In the genomic region with DNA sequence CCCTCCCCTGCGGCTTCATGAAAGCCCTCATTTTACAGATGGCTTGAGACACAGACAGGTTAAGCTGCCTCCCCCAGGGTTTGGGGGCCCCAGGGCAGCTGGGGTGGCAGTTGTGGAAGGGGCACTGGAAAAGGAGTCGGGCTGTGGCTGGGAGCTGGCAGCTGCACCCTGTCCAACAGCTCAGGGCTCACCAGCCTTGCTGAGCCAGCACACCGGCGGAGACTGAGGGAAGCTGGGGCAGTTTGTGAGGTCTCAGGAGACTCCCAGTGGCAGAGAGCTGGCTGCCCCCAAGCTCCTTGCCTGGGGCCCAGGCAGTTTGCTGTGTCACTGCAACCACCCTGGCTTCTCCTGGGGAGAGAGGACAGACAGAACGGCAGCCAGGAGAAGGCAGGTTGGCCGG, we compare ENCODE assay signal across 17 cellular contexts.
"Had no signal": no experiment of that assay in that cellular context is flagged by ENCODE, and none has a peak within 500 bp of the region (broad histone marks: within the 10 kb centered on the region; RNA-seq: fewer than 3 reads in every experiment).

No MANE protein-coding gene starts in this region.

- FAIRE-seq: islet of Langerhans, pancreas, urothelium cell line had no signal

- H3K27ac ChIP-seq: left ventricle myocardium inferior, neural progenitor cell, pancreas, prostate gland, skin epidermis, suprapubic skin, thoracic aorta, tibial artery, upper lobe of right lung had no signal

- H3K9ac ChIP-seq: neural progenitor cell had no signal

- H3K9me3 ChIP-seq: left ventricle myocardium inferior, pancreas, prostate gland, suprapubic skin, thoracic aorta, tibial artery, upper lobe of right lung had no signal

- H3K4me1 ChIP-seq: left ventricle myocardium inferior, neural progenitor cell, pancreas, prostate gland, suprapubic skin, tibial artery, upper lobe of right lung had no signal

- H3K27me3 ChIP-seq: neural progenitor cell, pancreas, upper lobe of right lung had no signal

- H3K36me3 ChIP-seq: left ventricle myocardium inferior, neural progenitor cell, pancreas, prostate gland, suprapubic skin, thoracic aorta, tibial artery, upper lobe of right lung had no signal

- DNase-seq: left ventricle myocardium inferior; naive B cell; natural killer cell; right cardiac atrium; stimulated activated CD4-positive, alpha-beta T cell treated with anti-CD3 and anti-CD28 coated beads, Interleukin-12 subunit alpha, Interleukin-12 subunit beta, amount 100 ng/mL, for 4 hours; stimulated activated CD4-positive, alpha-beta T cell treated with anti-CD3 and anti-CD28 coated beads, Interleukin-4, amount 100 ng/mL, for 1 hour; tibial artery; upper lobe of right lung had no signal

- H3K4me3 ChIP-seq: left ventricle myocardium inferior, lung, neural progenitor cell, pancreas, prostate gland, skin epidermis, suprapubic skin, thoracic aorta, tibial artery, upper lobe of right lung had no signal
